ENCODE assay signal across 9 cellular contexts in genomic region chr17:65027305-65027704, GRCh38. TPM values are rescaled to one million over a fixed set of nuclear protein-coding genes. Genes with fewer than 3 reads are reported as not detected.
DNase-seq lines count a peak whose midpoint lies in the region; ATAC-seq and TF ChIP-seq lines count a peak whose summit lies in the region.
"Had no signal": no experiment of that assay in that cellular context is flagged by ENCODE, and none has a peak within 500 bp of the region (broad histone marks: within the 10 kb centered on the region; RNA-seq: fewer than 3 reads in every experiment).

No MANE protein-coding gene starts in this region.

- peaks cover 100% of the 10 kb centered on the region for H3K79me2 ChIP-seq in GM23248 (ENCODE audit: insufficient read depth)
- H3K79me2 ChIP-seq in OCI-LY7 (ENCODE audit: insufficient read depth, low read depth, low read length): peaks cover 100% of the 10 kb centered on the region

- no peaks in the 10 kb centered on the region for H3K27me3 ChIP-seq in BJ (ENCODE audit: control insufficient read depth, insufficient read depth, low read length)
- H3K27me3 ChIP-seq in GM23248 (replicated peaks; ENCODE audit: insufficient read depth): no peaks in the 10 kb centered on the region
- H3K27me3 ChIP-seq in body of pancreas: no peaks in the 10 kb centered on the region

- in situ Hi-C loops in GM23248 (cut with MboI): no loop called here

- POLR2A ChIA-PET in BJ (lab: Charles Lee): no interaction called here
- POLR2A ChIA-PET in OCI-LY7 (lab: Charles Lee): interaction anchor here (0.6 to 2.9 kb wide), 2 partner anchors 13 to 17 kb away, joined by 3 to 15 read pairs; no protein-coding TSS in a partner anchor

- peak overlapping the region; percentile 13; the same call in 1 of the 2 replicates for H3K27ac ChIP-seq in GM23248
- H3K27ac ChIP-seq in OCI-LY7 (ENCODE audit: low read depth, low read length, poor library complexity, severe bottlenecking): peak overlapping the region; percentile 18
- no peak overlapping the region for H3K27ac ChIP-seq in body of pancreas
- H3K27ac ChIP-seq: HL-60 had no signal

- no TSS peak for BruUV-seq in OCI-LY7 (replicated peaks; lab: Mats Ljungman, UMichigan)

- H3K4me3 ChIP-seq in BJ (ENCODE audit: low read depth, low read length) (no peak overlapping the region), GM23248 (no peak overlapping the region), OCI-LY7 (ENCODE audit: low read depth, low read length, poor library complexity, severe bottlenecking) (no peak overlapping the region), body of pancreas (no peak overlapping the region)

- H4K20me1 ChIP-seq in GM23248 (ENCODE audit: insufficient read depth) (peaks cover 16% of the 10 kb centered on the region; the same call in 1 of the 2 replicates), OCI-LY7 (ENCODE audit: insufficient read depth, low read length) (peaks cover 20% of the 10 kb centered on the region; the same call in 1 of the 2 replicates)

- no peak for ATAC-seq in GM19324 (IDR thresholded peaks at IDR 0.05; ENCODE audit: low FRiP score, unreplicated experiment)
- no peak for ATAC-seq in GM19463 (IDR thresholded peaks at IDR 0.05; ENCODE audit: unreplicated experiment)
- no peak for ATAC-seq in body of pancreas

- H2AFZ ChIP-seq in GM23248 (no peak overlapping the region), OCI-LY7 (ENCODE audit: low read length) (no peak overlapping the region)

- H3K36me3 ChIP-seq in BJ (ENCODE audit: control insufficient read depth, insufficient read depth, low read length) (no peaks in the 10 kb centered on the region), GM23248 (ENCODE audit: low read depth) (no peaks in the 10 kb centered on the region), OCI-LY7 (ENCODE audit: insufficient read depth, low read length) (peaks cover 86% of the 10 kb centered on the region), body of pancreas (replicated peaks in 1 of 2; ENCODE audit: insufficient read depth in 1 of 2, low read depth in 2 of 2) (no peaks in the 10 kb centered on the region)

- 79 to 88% methylated on average over 2 of the region's 2 CpGs for WGBS in GM23248 (ENCODE audit: low coverage in 1 of 2, low lambda C conversion rate in 2 of 2, missing lambda C conversion rate in 2 of 2), 2 experiments
- 89 to 94% methylated on average over 2 of the region's 2 CpGs for WGBS in body of pancreas, 2 donors

- no peak overlapping the region for H3K9ac ChIP-seq in GM23248

- no peak overlapping the region for H3K4me2 ChIP-seq in GM23248 (ENCODE audit: unreplicated experiment)
- H3K4me2 ChIP-seq in OCI-LY7 (ENCODE audit: low read length): peak overlapping the region; percentile 27

- no peak for DNase-seq in BJ (ENCODE audit: low read depth)
- peak; percentile 81 for DNase-seq in GM23248
- DNase-seq in OCI-LY7 (ENCODE audit: low spot score): no peak
- peak; percentile 63 for DNase-seq in activated naive CD4-positive, alpha-beta T cell treated with Interleukin-2 at 50 U/mL for 16 hours
- DNase-seq in left kidney (ENCODE audit: low read depth, low spot score): peak; percentile 18
- no peak for DNase-seq in body of pancreas

- intact Hi-C loops in OCI-LY7 (cut with micrococcal nuclease; ENCODE audit: unreplicated experiment): no loop called here
- intact Hi-C loops in body of pancreas (cut with DNase I): no loop called here

- CTCF ChIA-PET in BJ (lab: Yijun Ruan, JAX): interaction anchor here (1.2 kb wide), 1 partner anchor 9 kb away, joined by 3 read pairs; no protein-coding TSS in a partner anchor
- CTCF ChIA-PET in OCI-LY7 (lab: Charles Lee; ENCODE audit: unreplicated experiment): no interaction called here

- no peaks in the 10 kb centered on the region for H3K9me3 ChIP-seq in GM23248 (ENCODE audit: low read depth)
- no peaks in the 10 kb centered on the region; the same call in 1 of the 2 replicates for H3K9me3 ChIP-seq in OCI-LY7 (ENCODE audit: low read length)
- no peaks in the 10 kb centered on the region for H3K9me3 ChIP-seq in body of pancreas

- TF ChIP-seq CTCF in BJ (IDR thresholded peaks at IDR 0.05; ENCODE audit: insufficient read depth, low read depth, low read length) (peak; percentile 42), OCI-LY7 (conservative IDR thresholded peaks at IDR 0.05; ENCODE audit: low read length) (peak; percentile 69), body of pancreas (IDR thresholded peaks at IDR 0.05) (no peak)

- H3K4me1 ChIP-seq in GM23248 (ENCODE audit: insufficient read depth) (peaks cover 23% of the 10 kb centered on the region), OCI-LY7 (ENCODE audit: insufficient read depth, low read length, poor library complexity, severe bottlenecking) (peaks cover 88% of the 10 kb centered on the region), body of pancreas (peaks cover 39% of the 10 kb centered on the region)

- H3K9me2 ChIP-seq in GM23248 (ENCODE audit: insufficient read depth) (no peaks in the 10 kb centered on the region), OCI-LY7 (ENCODE audit: insufficient read depth, low read length) (no peaks in the 10 kb centered on the region)

- peaks cover 18% of the 10 kb centered on the region for H3F3A ChIP-seq in GM23248 (ENCODE audit: insufficient read depth)

- TF ChIP-seq POLR2A in body of pancreas (IDR thresholded peaks at IDR 0.05): no peak

RNA-seq across cellular contexts. Expression of gene GNA13, which starts 29.2 kb away (rescaled TPM):
- polyA plus RNA-seq in BJ (2011; rRNA removed) (18.8 and 36.5 TPM in 2 replicates), GM23248 (2016; fragmentation: Nextera tagmentation; extraction: Ambion mirVana) (17.2 and 18.5 TPM in 2 replicates)
- polyA minus RNA-seq in BJ (2011; rRNA and poly(A)+ RNA removed): 20.6 and 23.3 TPM in 2 replicates
- 40.6 and 41.8 TPM in 2 replicates for total RNA-seq in GM23248 (2014; rRNA removed; shearing (Covaris generic))
- 70.6 and 76.5 TPM in 2 replicates for total RNA-seq in OCI-LY7 (2014; rRNA removed; shearing (Covaris generic))
- total RNA-seq in OCI-LY7 (2022) (136 and 141 TPM in 2 replicates), body of pancreas (10 to 100 TPM; 20.2 to 22.4 TPM)

Comparison
In these comparisons a context has a peak if more than half of its experiments do, and no peak if none do; other contexts are left out.
1. DNase-seq: peak in GM23248 (single experiment), activated naive CD4-positive, alpha-beta T cell treated with Interleukin-2 at 50 U/mL for 16 hours (single experiment) and left kidney (single experiment); none in BJ (single experiment), OCI-LY7 (single experiment) and body of pancreas (0 of 4).
2. CTCF ChIP-seq: peak in BJ (single experiment) and OCI-LY7 (single experiment); none in body of pancreas (0 of 7).
3. H3K27ac ChIP-seq: peak in GM23248 (single experiment) and OCI-LY7 (single experiment); none in body of pancreas (0 of 4).